ENCODE assay signal across 7 cellular contexts in genomic region chr6:49476564-49476963, GRCh38. TPM values are rescaled to one million over a fixed set of nuclear protein-coding genes. Genes with fewer than 3 reads are reported as not detected.
"Had no signal": no experiment of that assay in that cellular context is flagged by ENCODE, and none has a peak within 500 bp of the region (broad histone marks: within the 10 kb centered on the region; RNA-seq: fewer than 3 reads in every experiment).

No MANE protein-coding gene starts in this region.

RNA-seq across cellular contexts. Expression of gene GLYATL3, which starts 23.2 kb away (rescaled TPM):
- total RNA-seq: GM23248, GM23338, H1, H4, H7, H9, HFFc6 had no signal
- polyA plus RNA-seq: GM23248, GM23338, H1 had no signal
